In genomic region chr6:33609444-33610034, GRCh38 we compare ENCODE assay signal across 13 cellular contexts. TPM values are rescaled to one million over a fixed set of nuclear protein-coding genes. Genes with fewer than 3 reads are reported as not detected.
A peak's percentile ranks its signal among the peaks of the same experiment; 100 is the strongest.
DNase-seq lines count a peak whose midpoint lies in the region; ATAC-seq and TF ChIP-seq lines count a peak whose summit lies in the region.
"Had no signal": no experiment of that assay in that cellular context is flagged by ENCODE, and none has a peak within 500 bp of the region (broad histone marks: within the 10 kb centered on the region; RNA-seq: fewer than 3 reads in every experiment).

No MANE protein-coding gene starts in this region.

- peak; percentile 91 for DNase-seq in AG08395 (ENCODE audit: low spot score)
- DNase-seq in PC-9: peak in 1 of 2 experiments; percentile 48
- peak; percentile 65 to 88 for DNase-seq in fibroblast of lung (ENCODE audit: low read depth in 2 of 2)
- no peak for DNase-seq in neural progenitor cell (ENCODE audit: low spot score)
- DNase-seq in activated effector memory CD4-positive, alpha-beta T cell treated with anti-CD3 and anti-CD28 coated beads, Interleukin-2, amount 50 U/mL, for 16 hours: no peak
- DNase-seq in NCI-H187 (lab: John Stamatoyannopoulos, UW): no peak
- DNase-seq in ureter (ENCODE audit: low spot score): no peak
- DNase-seq: activated CD8-positive, alpha-beta T cell treated with anti-CD3 and anti-CD28 coated beads for 36 hours; AML-193; caudate nucleus; NCI-H2029 treated with DMSO at 0.1 percent for 48 hours; stimulated activated naive B cell treated with anti-CD40 and anti-IgM and Interleukin-4, amounts not matched to agents 10 μg/mL and 1 μg/mL and 100 μg/mL, for 72 hours had no signal

- H3K4me3 ChIP-seq in PC-9: no peak overlapping the region
- no peak overlapping the region for H3K4me3 ChIP-seq in fibroblast of lung (replicated peaks in 1 of 4; ENCODE audit: control extremely low read depth in 1 of 4, insufficient read depth in 1 of 4, low read depth in 3 of 4, low read length in 4 of 4)
- H3K4me3 ChIP-seq in neural progenitor cell: no peak overlapping the region

- intact Hi-C loops in PC-9 (cut with micrococcal nuclease; ENCODE audit: unreplicated experiment): no loop called here

- H3K27ac ChIP-seq in PC-9 (peak overlapping the region; percentile 56), fibroblast of lung (ENCODE audit: insufficient read depth, low read length) (peak overlapping the region; percentile 72), neural progenitor cell (no peak overlapping the region)

- ATAC-seq in HG03097 (IDR thresholded peaks at IDR 0.05; ENCODE audit: low FRiP score, unreplicated experiment): no peak
- ATAC-seq: activated CD8-positive, alpha-beta T cell treated with anti-CD3 and anti-CD28 coated beads for 36 hours had no signal

- H2AFZ ChIP-seq in PC-9: no peak overlapping the region
- no peak overlapping the region for H2AFZ ChIP-seq in fibroblast of lung (ENCODE audit: low read length)
- H2AFZ ChIP-seq in neural progenitor cell (replicated peaks): peak overlapping the region; percentile 69

- no peaks in the 10 kb centered on the region for H3K9me2 ChIP-seq in PC-9 (ENCODE audit: insufficient read depth)

- no peaks in the 10 kb centered on the region for H3K36me3 Mint-ChIP-seq in neural progenitor cell
- H3K36me3 Mint-ChIP-seq: stimulated activated naive B cell treated with anti-CD40 and anti-IgM and Interleukin-4, amounts not matched to agents 10 μg/mL and 1 μg/mL and 100 μg/mL, for 72 hours had no signal

- POLR2A ChIA-PET in PC-9 (lab: Charles Lee; ENCODE audit: unreplicated experiment): no interaction called here

- TF ChIP-seq CTCF in PC-9 (conservative IDR thresholded peaks at IDR 0.05) (no peak), fibroblast of lung (conservative IDR thresholded peaks at IDR 0.05 in 1 of 2, IDR thresholded peaks at IDR 0.05 in 1 of 2; ENCODE audit: low read depth in 1 of 2, low read length in 2 of 2) (no peak), neural progenitor cell (IDR thresholded peaks at IDR 0.05) (no peak)

- H3K4me2 ChIP-seq in PC-9 (peak overlapping the region; percentile 57), fibroblast of lung (ENCODE audit: extremely low read depth, insufficient read depth, low read length) (peak overlapping the region; percentile 68), neural progenitor cell (peak overlapping the region; percentile 12)

- H3K4me3 Mint-ChIP-seq in neural progenitor cell: peak overlapping the region; percentile 62
- H3K4me3 Mint-ChIP-seq: activated CD8-positive, alpha-beta T cell treated with anti-CD3 and anti-CD28 coated beads for 36 hours; stimulated activated naive B cell treated with anti-CD40 and anti-IgM and Interleukin-4, amounts not matched to agents 10 μg/mL and 1 μg/mL and 100 μg/mL, for 72 hours had no signal

- H3K4me1 ChIP-seq in PC-9 (replicated peaks; ENCODE audit: insufficient read depth): peaks cover 71% of the 10 kb centered on the region
- peaks cover 17% of the 10 kb centered on the region for H3K4me1 ChIP-seq in fibroblast of lung (ENCODE audit: control insufficient read depth, extremely low read depth, insufficient read depth, low read length)
- H3K4me1 ChIP-seq in neural progenitor cell: peaks cover 32% of the 10 kb centered on the region

- H3K27ac Mint-ChIP-seq in neural progenitor cell: peak overlapping the region; percentile 58
- H3K27ac Mint-ChIP-seq: activated CD8-positive, alpha-beta T cell treated with anti-CD3 and anti-CD28 coated beads for 36 hours had no signal

- no peaks in the 10 kb centered on the region for H3K36me3 ChIP-seq in PC-9 (ENCODE audit: low read depth)
- H3K36me3 ChIP-seq in fibroblast of lung (ENCODE audit: control insufficient read depth, insufficient read depth, low read length): no peaks in the 10 kb centered on the region
- no peaks in the 10 kb centered on the region for H3K36me3 ChIP-seq in neural progenitor cell

- peaks cover 49% of the 10 kb centered on the region for H3F3A ChIP-seq in PC-9 (ENCODE audit: insufficient read depth, low read depth)
- peaks cover 31% of the 10 kb centered on the region for H3F3A ChIP-seq in neural progenitor cell (ENCODE audit: low read depth)

- H3K27me3 ChIP-seq in PC-9 (ENCODE audit: insufficient read depth, low read depth): no peaks in the 10 kb centered on the region
- no peaks in the 10 kb centered on the region for H3K27me3 ChIP-seq in fibroblast of lung (ENCODE audit: control insufficient read depth, insufficient read depth, low read length)
- peaks cover 4% of the 10 kb centered on the region for H3K27me3 ChIP-seq in neural progenitor cell

- peaks cover 56% of the 10 kb centered on the region for H3K4me1 Mint-ChIP-seq in neural progenitor cell

- H3K9me3 Mint-ChIP-seq in neural progenitor cell: no peaks in the 10 kb centered on the region

- H3K79me2 ChIP-seq in PC-9 (ENCODE audit: low read depth) (no peaks in the 10 kb centered on the region), fibroblast of lung (ENCODE audit: control insufficient read depth, insufficient read depth, low read length) (no peaks in the 10 kb centered on the region), neural progenitor cell (ENCODE audit: low read depth) (no peaks in the 10 kb centered on the region)

- peaks cover 13% of the 10 kb centered on the region for H3K27me3 Mint-ChIP-seq in neural progenitor cell (ENCODE audit: insufficient read depth, low read depth)
- H3K27me3 Mint-ChIP-seq: activated CD8-positive, alpha-beta T cell treated with anti-CD3 and anti-CD28 coated beads for 36 hours had no signal

- CTCF ChIA-PET in PC-9 (lab: Charles Lee): interaction anchor here (0.5 kb wide), 1 partner anchor 20 kb away, joined by 3 read pairs; no protein-coding TSS in a partner anchor

- H3K9me3 ChIP-seq in PC-9 (ENCODE audit: insufficient read depth, low read depth) (peaks cover 9% of the 10 kb centered on the region), fibroblast of lung (ENCODE audit: control insufficient read depth, insufficient read depth, low read depth, low read length) (no peaks in the 10 kb centered on the region), neural progenitor cell (ENCODE audit: low read depth) (no peaks in the 10 kb centered on the region)

- H3K9ac ChIP-seq in fibroblast of lung (ENCODE audit: insufficient read depth, low read length): no peak overlapping the region
- no peak overlapping the region for H3K9ac ChIP-seq in neural progenitor cell

- no peaks in the 10 kb centered on the region for H4K20me1 ChIP-seq in PC-9 (ENCODE audit: insufficient read depth)
- no peaks in the 10 kb centered on the region for H4K20me1 ChIP-seq in fibroblast of lung (ENCODE audit: control insufficient read depth, extremely low read depth, insufficient read depth, low read length)
- H4K20me1 ChIP-seq in neural progenitor cell (ENCODE audit: low read depth): peaks cover 4% of the 10 kb centered on the region

- BruUV-seq in PC-9 (replicated peaks; lab: Mats Ljungman, UMichigan): no TSS peak

RNA-seq across cellular contexts. Expression of gene ITPR3, which starts 11.6 kb away (rescaled TPM):
- total RNA-seq in PC-9 (2021) (78.3 and 86.9 TPM in 2 replicates), fibroblast of lung (19.3 and 43.4 TPM in 2 replicates), neural progenitor cell (ENCODE audit: low replicate concordance) (1.5 and 3.4 TPM in 2 replicates), ureter (31.3 TPM)
- polyA plus RNA-seq in fibroblast of lung: 9.6 and 36.8 TPM in 2 replicates
- 10.7 and 32.5 TPM in 2 replicates for polyA plus RNA-seq in fibroblast of lung (2012)
- polyA minus RNA-seq in fibroblast of lung (ENCODE audit: low replicate concordance): 54.5 and 173 TPM in 2 replicates

RNA-seq across cellular contexts. Expression of gene BAK1, which starts 29.5 kb away (rescaled TPM):
- total RNA-seq in PC-9 (2021) (24.6 and 28.4 TPM in 2 replicates), fibroblast of lung (10.3 and 13.0 TPM in 2 replicates), neural progenitor cell (ENCODE audit: low replicate concordance) (13.9 and 40.0 TPM in 2 replicates), ureter (27.9 TPM)
- 12.9 and 14.1 TPM in 2 replicates for polyA plus RNA-seq in fibroblast of lung
- 14.5 and 22.2 TPM in 2 replicates for polyA plus RNA-seq in fibroblast of lung (2012)
- 26.7 and 43.6 TPM in 2 replicates for polyA minus RNA-seq in fibroblast of lung (ENCODE audit: low replicate concordance)

Comparison
In these comparisons a context has a peak if more than half of its experiments do, and no peak if none do; other contexts are left out.
1. DNase-seq: peak in AG08395 (single experiment) and fibroblast of lung (2 of 2); none in neural progenitor cell (single experiment), activated effector memory CD4-positive, alpha-beta T cell treated with anti-CD3 and anti-CD28 coated beads, Interleukin-2, amount 50 U/mL, for 16 hours (single experiment), NCI-H187 (0 of 2) and ureter (single experiment).
2. H3K4me2 ChIP-seq: peak in every context shown above with its lines; median percentile 68 in fibroblast of lung; 57 in PC-9; 12 in neural progenitor cell.